ENCODE assay signal across 14 cellular contexts in the genomic region with DNA sequence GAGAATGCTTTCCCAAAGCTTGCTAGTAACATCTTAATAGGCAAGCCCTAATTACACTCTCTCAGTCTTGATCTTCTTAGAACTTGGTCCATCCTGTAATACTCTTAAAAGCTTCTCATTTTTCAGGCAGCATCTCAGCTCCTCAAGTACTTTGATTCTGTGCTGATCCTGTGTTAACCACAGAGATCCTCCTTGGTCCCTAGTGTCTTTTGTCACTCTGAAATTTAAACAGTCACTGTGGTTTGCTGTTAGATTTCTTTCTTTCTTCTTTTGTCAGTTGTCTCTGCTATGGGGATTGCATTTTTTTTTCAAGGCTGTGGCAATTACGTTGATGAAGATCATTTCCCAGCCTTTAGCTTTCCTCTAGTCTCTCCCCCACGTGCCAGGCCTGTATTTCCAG. TPM values are rescaled to one million over a fixed set of nuclear protein-coding genes. Genes with fewer than 3 reads are reported as not detected.
DNase-seq lines count a peak whose midpoint lies in the region; ATAC-seq and TF ChIP-seq lines count a peak whose summit lies in the region.
"Had no signal": no experiment of that assay in that cellular context is flagged by ENCODE, and none has a peak within 500 bp of the region (broad histone marks: within the 10 kb centered on the region; RNA-seq: fewer than 3 reads in every experiment).

No MANE protein-coding gene starts in this region.

- H3K4me3 ChIP-seq in BLaER1 treated with 17β-estradiol and CSF1 and Interleukin-3, amounts not matched to agents 10 nM and 100 nM, result no peak overlapping the region
- H3K4me3 ChIP-seq in DND-41 (ENCODE audit: low read depth in 1 of 2, low read length in 2 of 2), result no peak overlapping the region
- no peak overlapping the region for H3K4me3 ChIP-seq in neuronal stem cell (ENCODE audit: low read length in 2 of 2)

- H3K27me3 Mint-ChIP-seq in neural crest cell (ENCODE audit: low read depth), result no peaks in the 10 kb centered on the region
- H3K27me3 Mint-ChIP-seq: B cell had no signal

- H3K4me1 ChIP-seq in BLaER1 treated with 17β-estradiol and CSF1 and Interleukin-3, amounts not matched to agents 10 nM and 100 nM, result peaks cover 0 to 29% (median 22%) of the 10 kb centered on the region in 10 experiments; a peak in 16 of 20 replicates
- peaks cover 28% of the 10 kb centered on the region for H3K4me1 ChIP-seq in DND-41 (ENCODE audit: insufficient read depth, low read length)
- no peaks in the 10 kb centered on the region for H3K4me1 ChIP-seq in neuronal stem cell (ENCODE audit: control insufficient read depth in 2 of 2, insufficient read depth in 1 of 2, low read depth in 1 of 2, low read length in 2 of 2)
- H3K4me1 ChIP-seq: Caco-2 had no signal

- H4K91ac ChIP-seq in neuronal stem cell (ENCODE audit: low read depth, low read length, poor library complexity), result no peak overlapping the region

- no peak overlapping the region for H3K4ac ChIP-seq in neuronal stem cell (ENCODE audit: low read length)

- peaks cover 0 to 25% (median 9%) of the 10 kb centered on the region in 11 experiments; a peak in 10 of 22 replicates for H3K9me3 ChIP-seq in BLaER1 treated with 17β-estradiol and CSF1 and Interleukin-3, amounts not matched to agents 10 nM and 100 nM (replicated peaks in 1 of 11)
- H3K9me3 ChIP-seq in DND-41 (ENCODE audit: insufficient read depth, low read length, severe bottlenecking), result no peaks in the 10 kb centered on the region
- H3K9me3 ChIP-seq in neuronal stem cell (replicated peaks in 1 of 2; ENCODE audit: control insufficient read depth in 2 of 2, insufficient read depth in 1 of 2, low read depth in 1 of 2, low read length in 2 of 2), result peaks cover 2 to 3% of the 10 kb centered on the region in 2 donors

- H2AK5ac ChIP-seq in neuronal stem cell (ENCODE audit: low read depth, low read length), result no peak overlapping the region

- H3K27ac Mint-ChIP-seq in neural crest cell (ENCODE audit: unreplicated experiment), result peak overlapping the region; percentile 30
- H3K27ac Mint-ChIP-seq: B cell; CD4-positive, alpha-beta T cell; H9 had no signal

- peak overlapping the region; percentile 33 for H2AFZ ChIP-seq in DND-41 (ENCODE audit: low read depth, low read length)
- H2AFZ ChIP-seq in neuronal stem cell (ENCODE audit: low read length), result no peak overlapping the region

- peak; percentile 50 for DNase-seq in DND-41
- DNase-seq in MV-4-11 (lab: John Stamatoyannopoulos, UW), result peak; percentile 14
- DNase-seq in neural crest cell (ENCODE audit: low read depth, low spot score), result no peak
- DNase-seq in neuronal stem cell (ENCODE audit: low spot score), result no peak
- DNase-seq in NCI-H1694 treated with DMSO at 0.1 percent for 48 hours (lab: John Stamatoyannopoulos, UW), result no peak
- DNase-seq: Caco-2; CD4-positive, alpha-beta T cell; GOT3; H9 had no signal

- no peaks in the 10 kb centered on the region for H3K9me3 Mint-ChIP-seq in neural crest cell
- H3K9me3 Mint-ChIP-seq: CD4-positive, alpha-beta T cell had no signal

- no CpG with 5 or more reads among the region's 2 CpGs for WGBS in neuronal stem cell (ENCODE audit: extremely low coverage in 2 of 2, insufficient read length in 2 of 2, insufficient replicate concordance in 1 of 2), 2 donors

- no peak overlapping the region for H2BK12ac ChIP-seq in neuronal stem cell (ENCODE audit: low read length)

- H3K79me1 ChIP-seq in neuronal stem cell (ENCODE audit: low read depth, low read length), result no peaks in the 10 kb centered on the region

- ATAC-seq in DND-41 (ENCODE audit: insufficient read depth, low read depth) (peak; percentile 97), HG02642 (IDR thresholded peaks at IDR 0.05; ENCODE audit: poor library complexity, unreplicated experiment) (no peak)

- H3K4me1 Mint-ChIP-seq in neural crest cell, result no peaks in the 10 kb centered on the region
- H3K4me1 Mint-ChIP-seq: B cell, H9 had no signal

- no peaks in the 10 kb centered on the region for H4K20me1 ChIP-seq in BLaER1 treated with 17β-estradiol and CSF1 and Interleukin-3, amounts not matched to agents 10 nM and 100 nM
- no peaks in the 10 kb centered on the region for H4K20me1 ChIP-seq in DND-41 (ENCODE audit: insufficient read depth, low read length)

- H3K14ac ChIP-seq in neuronal stem cell (ENCODE audit: low read length), result no peak overlapping the region

- no peak overlapping the region for H3K4me3 Mint-ChIP-seq in neural crest cell
- H3K4me3 Mint-ChIP-seq: B cell; CD4-positive, alpha-beta T cell; H9 had no signal

- H3K27ac ChIP-seq in BLaER1 treated with 17β-estradiol and CSF1 and Interleukin-3, amounts not matched to agents 10 nM and 100 nM, result peak overlapping the region in 6 of 11 experiments; percentile 43 to 64 (median 60); a peak in 12 of 22 replicates
- peak overlapping the region; percentile 76 for H3K27ac ChIP-seq in DND-41 (ENCODE audit: low read length)
- H3K27ac ChIP-seq in neuronal stem cell (replicated peaks; ENCODE audit: low read length), result no peak overlapping the region
- H3K27ac ChIP-seq: C4-2B, KMS-11 had no signal

- no peaks in the 10 kb centered on the region for H3K36me3 ChIP-seq in BLaER1 treated with 17β-estradiol and CSF1 and Interleukin-3, amounts not matched to agents 10 nM and 100 nM
- H3K36me3 ChIP-seq in DND-41 (ENCODE audit: insufficient read depth, low read length) (no peaks in the 10 kb centered on the region), neuronal stem cell (replicated peaks in 1 of 2; ENCODE audit: control insufficient read depth in 2 of 2, insufficient read depth in 2 of 2, low read length in 2 of 2) (no peaks in the 10 kb centered on the region)

- no peak overlapping the region for H3K23ac ChIP-seq in neuronal stem cell (ENCODE audit: low read depth, low read length, poor library complexity)

- H3K9ac ChIP-seq in BLaER1 treated with 17β-estradiol and CSF1 and Interleukin-3, amounts not matched to agents 10 nM and 100 nM, result peak overlapping the region in 4 of 11 experiments; percentile 13 to 40 (median 23); a peak in 4 of 22 replicates
- H3K9ac ChIP-seq in DND-41 (ENCODE audit: low read depth, low read length), result peak overlapping the region; percentile 33; the same call in 1 of the 2 replicates
- H3K9ac ChIP-seq in neuronal stem cell (ENCODE audit: low read depth, low read length, poor library complexity), result no peak overlapping the region
- H3K9ac ChIP-seq: KMS-11 had no signal

- no peak overlapping the region for H4K8ac ChIP-seq in neuronal stem cell (ENCODE audit: low read depth, low read length)

- peak overlapping the region in 8 of 11 experiments; percentile 20 to 65 (median 44); a peak in 14 of 22 replicates for H3K4me2 ChIP-seq in BLaER1 treated with 17β-estradiol and CSF1 and Interleukin-3, amounts not matched to agents 10 nM and 100 nM
- H3K4me2 ChIP-seq in DND-41 (ENCODE audit: insufficient read depth, low read length) (peak overlapping the region; percentile 50), neuronal stem cell (ENCODE audit: insufficient read depth, low read length, poor library complexity, severe bottlenecking) (no peak overlapping the region)
- H3K4me2 ChIP-seq: KMS-11 had no signal

- no peaks in the 10 kb centered on the region for H3K36me3 Mint-ChIP-seq in neural crest cell (ENCODE audit: low read depth)

- no peak overlapping the region for H2BK120ac ChIP-seq in neuronal stem cell (ENCODE audit: low read depth, low read length)

- no peak overlapping the region for H3K18ac ChIP-seq in neuronal stem cell (ENCODE audit: low read length)

- no peaks in the 10 kb centered on the region for H3K79me2 ChIP-seq in DND-41 (ENCODE audit: insufficient read depth, low read length)

- H3K27me3 ChIP-seq in BLaER1 treated with 17β-estradiol and CSF1 and Interleukin-3, amounts not matched to agents 10 nM and 100 nM, result no peaks in the 10 kb centered on the region
- H3K27me3 ChIP-seq in DND-41 (ENCODE audit: insufficient read depth, low read length, poor library complexity) (no peaks in the 10 kb centered on the region), neuronal stem cell (ENCODE audit: control insufficient read depth in 3 of 3, insufficient read depth in 3 of 3, low read depth in 1 of 3, low read length in 3 of 3) (no peaks in the 10 kb centered on the region)

- no peak overlapping the region for H2BK15ac ChIP-seq in neuronal stem cell (ENCODE audit: low read length)

- TF ChIP-seq CTCF in DND-41 (IDR thresholded peaks at IDR 0.05; ENCODE audit: borderline replicate concordance, extremely low read depth, low read length, poor library complexity, severe bottlenecking) (no peak), neural crest cell (conservative IDR thresholded peaks at IDR 0.05) (no peak)

- H2BK5ac ChIP-seq in neuronal stem cell (ENCODE audit: low read length), result no peak overlapping the region

RNA-seq across cellular contexts. Expression of a gene that starts 26.0 kb away (rescaled TPM):
- 99.9 and 106 TPM in 2 replicates for total RNA-seq in neural crest cell
- polyA plus RNA-seq in neuronal stem cell (2013, experiment 1 of 2), result 66.1 TPM
- polyA plus RNA-seq in neuronal stem cell (2013, experiment 2 of 2), result 63.4 TPM

Comparison
In these comparisons a context has a peak if more than half of its experiments do, and no peak if none do; other contexts are left out.
1. DNase-seq: peak in DND-41 (single experiment) and MV-4-11 (single experiment); none in neural crest cell (single experiment), neuronal stem cell (single experiment) and NCI-H1694 treated with DMSO at 0.1 percent for 48 hours (single experiment).